9 cellular contexts compared by ENCODE assay signal in the genomic region with DNA sequence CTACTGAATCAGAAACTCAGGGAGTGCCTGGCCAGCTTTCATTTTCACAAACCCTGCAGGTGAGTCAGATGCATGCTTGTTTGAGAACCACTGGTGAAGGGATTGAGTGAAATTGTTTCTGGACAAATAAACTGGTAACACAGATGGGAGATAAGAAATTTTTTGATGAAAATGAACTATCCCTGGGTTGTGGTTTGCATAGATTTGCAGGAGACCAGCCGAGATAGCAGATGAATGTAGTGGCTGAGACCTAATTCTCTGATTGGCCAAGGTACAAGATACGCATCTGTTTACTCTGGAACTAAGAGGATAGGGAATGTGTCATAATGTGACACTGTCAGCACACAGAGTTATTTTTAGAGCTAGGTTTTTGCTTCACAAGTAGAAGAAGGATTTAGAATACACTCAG.
A peak's percentile ranks its signal among the peaks of the same experiment; 100 is the strongest.
DNase-seq lines count a peak whose midpoint lies in the region; ATAC-seq and TF ChIP-seq lines count a peak whose summit lies in the region.
"Had no signal": no experiment of that assay in that cellular context is flagged by ENCODE, and none has a peak within 500 bp of the region (broad histone marks: within the 10 kb centered on the region; RNA-seq: fewer than 3 reads in every experiment).

No MANE protein-coding gene starts in this region.

- H3K9me3 Mint-ChIP-seq in activated naive CD8-positive, alpha-beta T cell treated with anti-CD3 and anti-CD28 coated beads for 36 hours = no peaks in the 10 kb centered on the region
- H3K9me3 Mint-ChIP-seq in naive thymus-derived CD4-positive, alpha-beta T cell = peaks cover 0 to 3% (median 0%) of the 10 kb centered on the region in 11 donors
- H3K9me3 Mint-ChIP-seq in activated CD8-positive, alpha-beta memory T cell treated with anti-CD3 and anti-CD28 coated beads, Interleukin-2, amount 10 ng/mL, durations not matched to agents 7 days and 5 days (ENCODE audit: low read depth) = no peaks in the 10 kb centered on the region

- H3K36me3 ChIP-seq in left lung = no peaks in the 10 kb centered on the region
- no peaks in the 10 kb centered on the region for H3K36me3 ChIP-seq in naive thymus-derived CD4-positive, alpha-beta T cell (ENCODE audit: control insufficient read depth in 2 of 3, insufficient read depth in 3 of 3, low read length in 3 of 3)
- H3K36me3 ChIP-seq: transverse colon had no signal

- H3K27me3 Mint-ChIP-seq in activated naive CD8-positive, alpha-beta T cell treated with anti-CD3 and anti-CD28 coated beads for 36 hours = peaks cover 11% of the 10 kb centered on the region
- peaks cover 0 to 10% (median 0%) of the 10 kb centered on the region in 5 donors for H3K27me3 Mint-ChIP-seq in naive thymus-derived CD4-positive, alpha-beta T cell
- H3K27me3 Mint-ChIP-seq in activated CD8-positive, alpha-beta memory T cell treated with anti-CD3 and anti-CD28 coated beads, Interleukin-2, amount 10 ng/mL, durations not matched to agents 7 days and 5 days = peaks cover 13% of the 10 kb centered on the region

- no peaks in the 10 kb centered on the region for H3K9me3 ChIP-seq in left lung
- H3K9me3 ChIP-seq in naive thymus-derived CD4-positive, alpha-beta T cell (ENCODE audit: control insufficient read depth in 2 of 3, low read length in 3 of 3) = no peaks in the 10 kb centered on the region
- H3K9me3 ChIP-seq: transverse colon had no signal

- CTCF ChIA-PET in naive thymus-derived CD4-positive, alpha-beta T cell (lab: Charles Lee) = no interaction called here
- CTCF ChIA-PET in activated CD8-positive, alpha-beta memory T cell treated with anti-CD3 and anti-CD28 coated beads, Interleukin-2, amount 10 ng/mL, durations not matched to agents 7 days and 5 days (lab: Charles Lee) = no interaction called here

- H3K27ac Mint-ChIP-seq in activated naive CD8-positive, alpha-beta T cell treated with anti-CD3 and anti-CD28 coated beads for 36 hours = no peak overlapping the region
- H3K27ac Mint-ChIP-seq in naive thymus-derived CD4-positive, alpha-beta T cell = no peak overlapping the region
- H3K27ac Mint-ChIP-seq in activated CD8-positive, alpha-beta memory T cell treated with anti-CD3 and anti-CD28 coated beads, Interleukin-2, amount 10 ng/mL, durations not matched to agents 7 days and 5 days = no peak overlapping the region

- H3K36me3 Mint-ChIP-seq in activated naive CD8-positive, alpha-beta T cell treated with anti-CD3 and anti-CD28 coated beads for 36 hours = no peaks in the 10 kb centered on the region
- no peaks in the 10 kb centered on the region for H3K36me3 Mint-ChIP-seq in naive thymus-derived CD4-positive, alpha-beta T cell
- no peaks in the 10 kb centered on the region for H3K36me3 Mint-ChIP-seq in activated CD8-positive, alpha-beta memory T cell treated with anti-CD3 and anti-CD28 coated beads, Interleukin-2, amount 10 ng/mL, durations not matched to agents 7 days and 5 days

- ATAC-seq in left lung = peak; percentile 57
- no peak for ATAC-seq in naive thymus-derived CD4-positive, alpha-beta T cell
- ATAC-seq in activated CD8-positive, alpha-beta memory T cell treated with anti-CD3 and anti-CD28 coated beads, Interleukin-2, amount 10 ng/mL, durations not matched to agents 7 days and 5 days = no peak

- H3K4me3 ChIP-seq in left lung = no peak overlapping the region
- no peak overlapping the region for H3K4me3 ChIP-seq in naive thymus-derived CD4-positive, alpha-beta T cell (ENCODE audit: low read length)
- H3K4me3 ChIP-seq: transverse colon had no signal

- no peak overlapping the region for H3K27ac ChIP-seq in left lung
- no peak overlapping the region for H3K27ac ChIP-seq in naive thymus-derived CD4-positive, alpha-beta T cell (ENCODE audit: low read depth, low read length)
- H3K27ac ChIP-seq: transverse colon had no signal

- no peaks in the 10 kb centered on the region for H3K27me3 ChIP-seq in left lung
- H3K27me3 ChIP-seq in naive thymus-derived CD4-positive, alpha-beta T cell (ENCODE audit: control insufficient read depth in 2 of 2, insufficient read depth in 2 of 2, low read length in 2 of 2) = no peaks in the 10 kb centered on the region
- H3K27me3 ChIP-seq: transverse colon had no signal

- POLR2A ChIA-PET in naive thymus-derived CD4-positive, alpha-beta T cell (lab: Charles Lee) = no interaction called here

- intact Hi-C loops in left lung (cut with DNase I) (no loop called here), head of caudate nucleus (cut with DNase I) (no loop called here)
- intact Hi-C loops in naive thymus-derived CD4-positive, alpha-beta T cell (cut with micrococcal nuclease) = no loop called here

- peaks cover 3% of the 10 kb centered on the region for H3K4me1 Mint-ChIP-seq in activated naive CD8-positive, alpha-beta T cell treated with anti-CD3 and anti-CD28 coated beads for 36 hours
- H3K4me1 Mint-ChIP-seq in naive thymus-derived CD4-positive, alpha-beta T cell = peaks cover 0 to 11% (median 0%) of the 10 kb centered on the region in 7 donors
- peaks cover 5% of the 10 kb centered on the region for H3K4me1 Mint-ChIP-seq in activated CD8-positive, alpha-beta memory T cell treated with anti-CD3 and anti-CD28 coated beads, Interleukin-2, amount 10 ng/mL, durations not matched to agents 7 days and 5 days

- TF ChIP-seq CTCF in left lung (IDR thresholded peaks at IDR 0.05) = no peak

- H3K4me1 ChIP-seq in left lung = peaks cover 3 to 7% of the 10 kb centered on the region in 2 donors
- H3K4me1 ChIP-seq in naive thymus-derived CD4-positive, alpha-beta T cell (ENCODE audit: control insufficient read depth in 2 of 2, insufficient read depth in 2 of 2, low read length in 2 of 2) = no peaks in the 10 kb centered on the region

- H3K4me3 Mint-ChIP-seq in activated naive CD8-positive, alpha-beta T cell treated with anti-CD3 and anti-CD28 coated beads for 36 hours = no peak overlapping the region
- no peak overlapping the region for H3K4me3 Mint-ChIP-seq in naive thymus-derived CD4-positive, alpha-beta T cell
- H3K4me3 Mint-ChIP-seq in activated CD8-positive, alpha-beta memory T cell treated with anti-CD3 and anti-CD28 coated beads, Interleukin-2, amount 10 ng/mL, durations not matched to agents 7 days and 5 days = no peak overlapping the region

- DNase-seq in DMS53 (lab: John Stamatoyannopoulos, UW) = peak; percentile 82
- peak; percentile 70 for DNase-seq in HT1080 (ENCODE audit: low read depth)
- peak; percentile 3 for DNase-seq in activated naive CD8-positive, alpha-beta T cell treated with anti-CD3 and anti-CD28 coated beads for 36 hours
- no peak for DNase-seq in left lung
- DNase-seq in DMS114 treated with DMSO at 0.1 percent for 48 hours (lab: John Stamatoyannopoulos, UW; ENCODE audit: unreplicated experiment) = no peak
- DNase-seq in head of caudate nucleus = no peak
- no peak for DNase-seq in naive thymus-derived CD4-positive, alpha-beta T cell
- DNase-seq in activated CD8-positive, alpha-beta memory T cell treated with anti-CD3 and anti-CD28 coated beads, Interleukin-2, amount 10 ng/mL, durations not matched to agents 7 days and 5 days = no peak
- DNase-seq: transverse colon had no signal

Comparison
In these comparisons a context has a peak if more than half of its experiments do, and no peak if none do; other contexts are left out.
1. DNase-seq: peak in DMS53 (single experiment), HT1080 (single experiment) and activated naive CD8-positive, alpha-beta T cell treated with anti-CD3 and anti-CD28 coated beads for 36 hours (single experiment); none in left lung (0 of 2), DMS114 treated with DMSO at 0.1 percent for 48 hours (single experiment), head of caudate nucleus (0 of 42), naive thymus-derived CD4-positive, alpha-beta T cell (0 of 9) and activated CD8-positive, alpha-beta memory T cell treated with anti-CD3 and anti-CD28 coated beads, Interleukin-2, amount 10 ng/mL, durations not matched to agents 7 days and 5 days (single experiment).